ENCODE assay signal across 9 cellular contexts in the genomic region with DNA sequence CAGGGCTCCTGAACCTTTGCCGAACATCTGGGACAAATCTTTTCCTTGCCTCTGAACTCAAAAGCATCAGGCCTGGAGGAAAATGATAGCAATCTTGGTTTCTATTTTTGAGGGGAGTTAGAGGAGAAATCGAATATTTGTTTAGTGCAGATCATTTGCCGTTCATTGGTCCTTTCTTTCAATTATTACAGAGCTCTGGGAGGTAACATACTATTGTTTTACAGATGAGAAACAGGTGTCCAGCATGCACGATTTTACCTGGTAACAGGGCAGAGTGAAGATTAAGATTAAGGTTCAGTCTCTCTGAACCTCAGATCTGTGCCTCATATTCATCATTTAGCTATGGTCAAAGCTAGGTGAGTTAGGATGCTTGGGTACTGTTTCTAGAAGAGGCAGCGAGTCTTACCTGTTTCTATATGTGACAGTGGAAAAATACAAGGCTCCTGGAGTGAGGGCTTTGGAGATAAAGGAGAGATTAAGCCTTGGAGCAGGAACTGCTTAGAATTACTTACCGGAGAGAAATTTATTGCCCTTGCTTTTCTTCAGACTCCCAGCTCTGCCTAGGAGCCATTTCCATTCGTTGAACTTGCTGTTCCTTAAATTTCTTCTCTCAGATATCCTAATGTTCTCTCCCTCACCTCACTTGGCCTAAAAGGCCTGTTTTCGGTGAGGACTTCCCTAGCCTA. TPM values are rescaled to one million over a fixed set of nuclear protein-coding genes. Genes with fewer than 3 reads are reported as not detected.
DNase-seq lines count a peak whose midpoint lies in the region; TF ChIP-seq lines count a peak whose summit lies in the region.
"Had no signal": no experiment of that assay in that cellular context is flagged by ENCODE, and none has a peak within 500 bp of the region (broad histone marks: within the 10 kb centered on the region; RNA-seq: fewer than 3 reads in every experiment).

No MANE protein-coding gene starts in this region.

- H2BK15ac ChIP-seq in H9 (ENCODE audit: low read depth, low read length): no peak overlapping the region

- H2BK5ac ChIP-seq in H9 (ENCODE audit: insufficient read length, low read length): no peak overlapping the region

- H3K27ac ChIP-seq in H9 (ENCODE audit: insufficient read length, low read depth, low read length) (no peak overlapping the region), iPS-18a (ENCODE audit: low read length) (no peak overlapping the region), stomach (peak overlapping the region in 4 of 5 donors; percentile 92 to 97 (median 97))

- no peak for DNase-seq in H9
- DNase-seq in stomach: no peak
- no peak for DNase-seq in NCI-H128 (lab: John Stamatoyannopoulos, UW; ENCODE audit: unreplicated experiment)
- no peak for DNase-seq in NCI-H2107 treated with DMSO at 0.1 percent for 48 hours (lab: John Stamatoyannopoulos, UW; ENCODE audit: unreplicated experiment)
- DNase-seq in NCI-H1092 treated with DMSO at 0.1 percent for 48 hours (lab: John Stamatoyannopoulos, UW): no peak
- no peak for DNase-seq in NCI-H446 treated with DMSO at 0.1 percent for 48 hours (lab: John Stamatoyannopoulos, UW)

- peaks cover 12 to 38% (median 27%) of the 10 kb centered on the region in 3 experiments for H3K36me3 Mint-ChIP-seq in H9 (ENCODE audit: insufficient read depth in 1 of 3, low read depth in 3 of 3)

- H4K5ac ChIP-seq in H9 (ENCODE audit: insufficient read length, low read depth, low read length): no peak overlapping the region

- no peak for TF ChIP-seq POLR2A in stomach (IDR thresholded peaks at IDR 0.05)

- no peak for TF ChIP-seq EP300 in stomach (IDR thresholded peaks at IDR 0.05)

- intact Hi-C loops in stomach (cut with DNase I; ENCODE audit: low total_unique reads): no loop called here

- H3K9me3 ChIP-seq in H9 (ENCODE audit: control insufficient read depth, low read depth, low read length): no peaks in the 10 kb centered on the region
- H3K9me3 ChIP-seq in iPS-18a (ENCODE audit: control insufficient read depth, low read depth, low read length): no peaks in the 10 kb centered on the region
- no peaks in the 10 kb centered on the region for H3K9me3 ChIP-seq in stomach

- peak overlapping the region in 2 of 3 experiments; percentile 16 to 85; a peak in 4 of 7 replicates for H3K27ac Mint-ChIP-seq in H9
- H3K27ac Mint-ChIP-seq: dendritic cell treated with granulocyte-macrophage colony-stimulating factor and Interleukin-4, amounts not matched to agents 40 ng/mL and 50 ng/mL, for 4 days had no signal

- H4K91ac ChIP-seq in H9 (ENCODE audit: insufficient read length, low read depth, low read length): no peak overlapping the region

- H3K27me3 ChIP-seq in H9 (ENCODE audit: insufficient read depth, low read length): no peaks in the 10 kb centered on the region
- H3K27me3 ChIP-seq in iPS-18a (ENCODE audit: control insufficient read depth, insufficient read depth, low read length): no peaks in the 10 kb centered on the region
- H3K27me3 ChIP-seq in stomach: no peaks in the 10 kb centered on the region

- H3K27me3 Mint-ChIP-seq in H9 (ENCODE audit: low read depth): no peaks in the 10 kb centered on the region
- H3K27me3 Mint-ChIP-seq: dendritic cell treated with granulocyte-macrophage colony-stimulating factor and Interleukin-4, amounts not matched to agents 40 ng/mL and 50 ng/mL, for 4 days had no signal

- no peak overlapping the region for H3K18ac ChIP-seq in H9 (ENCODE audit: insufficient read length, low read depth, low read length)

- no peaks in the 10 kb centered on the region for H3K9me3 Mint-ChIP-seq in H9
- H3K9me3 Mint-ChIP-seq: dendritic cell treated with granulocyte-macrophage colony-stimulating factor and Interleukin-4, amounts not matched to agents 40 ng/mL and 50 ng/mL, for 4 days had no signal

- H3K4me1 ChIP-seq in H9 (ENCODE audit: insufficient read depth, low read length): no peaks in the 10 kb centered on the region; the same call in 1 of the 2 replicates
- H3K4me1 ChIP-seq in iPS-18a (ENCODE audit: control insufficient read depth, low read depth, low read length): peaks cover 16% of the 10 kb centered on the region
- peaks cover 48 to 72% (median 67%) of the 10 kb centered on the region in 4 donors for H3K4me1 ChIP-seq in stomach

- peaks cover 31 to 40% of the 10 kb centered on the region in 2 experiments for H3K4me1 Mint-ChIP-seq in H9

- no peak overlapping the region for H2AK5ac ChIP-seq in H9 (ENCODE audit: insufficient read length, low read length)

- H3K79me2 ChIP-seq in H9 (ENCODE audit: insufficient read depth, low read length): peaks cover 35% of the 10 kb centered on the region

- H3K4me2 ChIP-seq in H9 (ENCODE audit: insufficient read depth, insufficient read length, low read length): peak overlapping the region; percentile 93

- H4K8ac ChIP-seq in H9 (replicated peaks; ENCODE audit: insufficient read length, low read depth, low read length): no peak overlapping the region

- no peak overlapping the region for H3K23ac ChIP-seq in H9 (ENCODE audit: insufficient read length, low read depth, low read length)

- no peak overlapping the region for H3K4ac ChIP-seq in H9 (ENCODE audit: low read depth, low read length)

- peaks cover 17% of the 10 kb centered on the region for H3K23me2 ChIP-seq in H9 (ENCODE audit: insufficient read length, low read depth, low read length, poor library complexity, severe bottlenecking)

- TF ChIP-seq CTCF in H9 (conservative IDR thresholded peaks at IDR 0.05) (no peak), WI38 (IDR thresholded peaks at IDR 0.05; ENCODE audit: low read depth, low read length) (no peak), stomach (IDR thresholded peaks at IDR 0.05) (no peak)

- no peaks in the 10 kb centered on the region for H4K20me1 ChIP-seq in H9 (ENCODE audit: control insufficient read depth, insufficient read depth, insufficient read length)

- H3K36me3 ChIP-seq in iPS-18a (ENCODE audit: control insufficient read depth, low read depth, low read length) (peaks cover 14% of the 10 kb centered on the region), stomach (peaks cover 5 to 19% (median 14%) of the 10 kb centered on the region in 4 donors)

- H3K9ac ChIP-seq in H9 (ENCODE audit: extremely low read depth, insufficient read length, low read length) (peak overlapping the region; percentile 88), iPS-18a (ENCODE audit: low read length) (peak overlapping the region; percentile 90)

- H3K4me3 Mint-ChIP-seq in H9: no peak overlapping the region
- H3K4me3 Mint-ChIP-seq: dendritic cell treated with granulocyte-macrophage colony-stimulating factor and Interleukin-4, amounts not matched to agents 40 ng/mL and 50 ng/mL, for 4 days had no signal

- no peak overlapping the region for H2BK12ac ChIP-seq in H9 (ENCODE audit: insufficient read length, low read depth, low read length)

- H3K79me1 ChIP-seq in H9 (ENCODE audit: insufficient read depth, low read depth, low read length, poor library complexity, severe bottlenecking): peaks cover 14% of the 10 kb centered on the region

- no peak overlapping the region for H2BK20ac ChIP-seq in H9 (ENCODE audit: low read depth, low read length, poor library complexity, severe bottlenecking)

- no peak overlapping the region for H3K14ac ChIP-seq in H9 (ENCODE audit: insufficient read depth, low read length)

- no peak overlapping the region for H2AFZ ChIP-seq in H9 (ENCODE audit: low read length)

- no CpG with 5 or more reads among the region's 8 CpGs for WGBS in H9 (ENCODE audit: extremely low coverage, insufficient read length, low lambda C conversion rate)
- WGBS in stomach, 5 donors: 11 to 23% (median 14%) methylated on average over 8 of the region's 8 CpGs

- H3K4me3 ChIP-seq in WI38 (ENCODE audit: low read depth, low read length) (peak overlapping the region; percentile 97), iPS-18a (ENCODE audit: low read length) (peak overlapping the region; percentile 90), stomach (peak overlapping the region; percentile 90 to 97 (median 94))

- no peak overlapping the region for H3K56ac ChIP-seq in H9 (ENCODE audit: insufficient read length, low read depth, low read length)

- no peak overlapping the region for H3T11ph ChIP-seq in H9 (ENCODE audit: low read length)

- H2BK120ac ChIP-seq in H9 (ENCODE audit: low read depth, low read length, poor library complexity, severe bottlenecking): no peak overlapping the region

RNA-seq across cellular contexts. Expression of a gene that starts 1.4 kb away (rescaled TPM):
- total RNA-seq in H9 (2021): 129 TPM in 2 replicates
- total RNA-seq in stomach: 10 to 100 TPM; 24.0 to 93.0 (median 76.4) TPM
- polyA plus RNA-seq in stomach: 10 to 100 TPM; 39.1 to 41.9 (median 40.1) TPM

RNA-seq across cellular contexts. Expression of a gene that starts 17.3 kb away (rescaled TPM):
- total RNA-seq in H9 (2021): 308 and 310 TPM in 2 replicates
- 100 to 1,000 TPM in 4 of 5 donors, 10 to 100 TPM in 1; 81.7 to 214 (median 163) TPM for total RNA-seq in stomach
- polyA plus RNA-seq in stomach: 100 to 1,000 TPM; 114 to 165 (median 144) TPM

RNA-seq across cellular contexts. Expression of a gene that starts 27.9 kb away (rescaled TPM):
- total RNA-seq in H9 (2021) (27.3 and 29.0 TPM in 2 replicates), stomach (10 to 100 TPM; 15.6 to 56.8 (median 33.3) TPM)
- 100 to 1,000 TPM in 2 of 3 donors, 10 to 100 TPM in 1; 91.6 to 113 (median 111) TPM for polyA plus RNA-seq in stomach

RNA-seq across cellular contexts. Expression of a gene that starts 40.2 kb away (rescaled TPM):
- total RNA-seq in H9 (2021) (52.4 and 57.6 TPM in 2 replicates), stomach (10 to 100 TPM in 3 of 5 donors, 1 to 10 TPM in 2; 4.5 to 65.5 (median 24.3) TPM)
- 10 to 100 TPM in 2 of 3 donors, 1 to 10 TPM in 1; 7.5 to 12.3 (median 11.0) TPM for polyA plus RNA-seq in stomach

RNA-seq across cellular contexts. Expression of a gene that starts 40.5 kb away (rescaled TPM):
- 24.4 and 26.2 TPM in 2 replicates for total RNA-seq in H9 (2021)
- 10 to 100 TPM; 15.2 to 90.2 (median 72.4) TPM for total RNA-seq in stomach
- polyA plus RNA-seq in stomach: 10 to 100 TPM; 31.0 to 50.2 (median 43.5) TPM

Comparison
In these comparisons a context has a peak if more than half of its experiments do, and no peak if none do; other contexts are left out.
1. H3K27ac ChIP-seq: peak in stomach (4 of 5); none in H9 (single experiment) and iPS-18a (single experiment).
2. Peak in every context shown above with its lines, with median percentiles within 50 percentile points of each other: H3K4me3 ChIP-seq.